In the genomic region with DNA sequence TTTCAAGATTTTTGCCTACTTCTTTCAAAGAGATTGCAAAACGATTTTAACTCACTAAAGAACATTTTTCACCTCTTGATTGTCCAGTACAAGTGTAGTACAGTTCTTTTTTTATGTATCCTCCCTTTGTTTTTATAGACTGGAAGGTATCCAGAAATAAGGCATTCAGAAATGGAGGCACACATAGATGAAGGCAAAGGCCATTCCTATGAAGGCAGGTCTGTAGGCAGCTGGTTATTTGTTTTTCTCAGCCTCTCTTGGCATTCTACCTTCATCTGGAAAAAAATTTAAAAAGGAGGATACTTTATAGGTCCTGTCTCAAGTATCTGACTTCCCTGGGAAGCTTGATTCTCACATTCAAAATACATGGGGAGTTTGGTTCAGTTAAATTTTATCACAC, we compare ENCODE assay signal across 15 cellular contexts. TPM values are rescaled to one million over a fixed set of nuclear protein-coding genes. Genes with fewer than 3 reads are reported as not detected.
DNase-seq lines count a peak whose midpoint lies in the region; ATAC-seq, FAIRE-seq and TF ChIP-seq lines count a peak whose summit lies in the region.
"Had no signal": no experiment of that assay in that cellular context is flagged by ENCODE, and none has a peak within 500 bp of the region (broad histone marks: within the 10 kb centered on the region; RNA-seq: fewer than 3 reads in every experiment).

No MANE protein-coding gene starts in this region.

- TF ChIP-seq EP300 in sigmoid colon (IDR thresholded peaks at IDR 0.05) = no peak

- H3K27ac ChIP-seq in PC-3 (ENCODE audit: low read length) (no peak overlapping the region), endothelial cell of umbilical vein (ENCODE audit: insufficient read depth, low read depth, low read length) (no peak overlapping the region), sigmoid colon (peak overlapping the region in 3 of 4 donors; percentile 7 to 51 (median 11))
- H3K27ac ChIP-seq: BLaER1 treated with 17β-estradiol and CSF1 and Interleukin-3, amounts not matched to agents 10 nM and 100 nM had no signal

- H3K4me2 ChIP-seq in PC-3 (ENCODE audit: low read length) (no peak overlapping the region), endothelial cell of umbilical vein (ENCODE audit: insufficient read depth, low read length) (no peak overlapping the region)
- H3K4me2 ChIP-seq: BLaER1 treated with 17β-estradiol and CSF1 and Interleukin-3, amounts not matched to agents 10 nM and 100 nM; GM23338 had no signal

- H3K79me2 ChIP-seq in PC-3 (ENCODE audit: low read length) (no peaks in the 10 kb centered on the region), endothelial cell of umbilical vein (ENCODE audit: control insufficient read depth, insufficient read depth, low read length) (no peaks in the 10 kb centered on the region)

- H3K27me3 ChIP-seq in PC-3 (ENCODE audit: low read length) = no peaks in the 10 kb centered on the region
- no peaks in the 10 kb centered on the region for H3K27me3 ChIP-seq in endothelial cell of umbilical vein (ENCODE audit: control insufficient read depth in 2 of 2, insufficient read depth in 2 of 2, low read length in 2 of 2)
- H3K27me3 ChIP-seq in sigmoid colon = no peaks in the 10 kb centered on the region
- H3K27me3 ChIP-seq: BLaER1 treated with 17β-estradiol and CSF1 and Interleukin-3, amounts not matched to agents 10 nM and 100 nM had no signal

- H3F3A ChIP-seq in PC-3 (ENCODE audit: low read length, unreplicated experiment) = no peaks in the 10 kb centered on the region

- H3K4me3 ChIP-seq in PC-3 (ENCODE audit: low read length) (no peak overlapping the region), endothelial cell of umbilical vein (replicated peaks in 1 of 3; ENCODE audit: insufficient read depth in 1 of 3, low read depth in 1 of 3, low read length in 3 of 3) (no peak overlapping the region), sigmoid colon (no peak overlapping the region)
- H3K4me3 ChIP-seq: BLaER1 treated with 17β-estradiol and CSF1 and Interleukin-3, amounts not matched to agents 10 nM and 100 nM; GM23338 had no signal

- TF ChIP-seq POLR2A in H54 (IDR thresholded peaks at IDR 0.05; ENCODE audit: low read depth, low read length) (no peak), endothelial cell of umbilical vein (IDR thresholded peaks at IDR 0.05; ENCODE audit: low read depth, low read length) (no peak), sigmoid colon (IDR thresholded peaks at IDR 0.05) (no peak)

- H3K9me3 ChIP-seq in PC-3 (ENCODE audit: low read length) = no peaks in the 10 kb centered on the region
- H3K9me3 ChIP-seq in endothelial cell of umbilical vein (replicated peaks; ENCODE audit: control insufficient read depth, insufficient read depth, low read length) = no peaks in the 10 kb centered on the region
- H3K9me3 ChIP-seq in sigmoid colon = no peaks in the 10 kb centered on the region

- peak; percentile 11 for FAIRE-seq in H54 (lab: Jason Lieb, UNC)
- FAIRE-seq in endothelial cell of umbilical vein (lab: Jason Lieb, UNC) = no peak
- FAIRE-seq: GM18507 had no signal

- H3K9me2 ChIP-seq in PC-3 (replicated peaks; ENCODE audit: low read length) = no peaks in the 10 kb centered on the region

- intact Hi-C loops in PC-3 (cut with micrococcal nuclease) = no loop called here
- intact Hi-C loops in endothelial cell of umbilical vein (cut with micrococcal nuclease) = no loop called here
- intact Hi-C loops in sigmoid colon (cut with DNase I) = no loop called here

- BruUV-seq in PC-3 (replicated peaks; lab: Mats Ljungman, UMichigan) = no TSS peak
- no TSS peak for BruUV-seq in endothelial cell of umbilical vein (replicated peaks; lab: Mats Ljungman, UMichigan)

- H3K9ac ChIP-seq in PC-3 (ENCODE audit: low read length) (no peak overlapping the region), endothelial cell of umbilical vein (replicated peaks; ENCODE audit: extremely low read depth, insufficient read depth, low read length) (no peak overlapping the region)
- H3K9ac ChIP-seq: BLaER1 treated with 17β-estradiol and CSF1 and Interleukin-3, amounts not matched to agents 10 nM and 100 nM had no signal

- WGBS in sigmoid colon, 2 donors = 16 to 68% methylated on average over 1 of the region's 1 CpG

- H4K20me1 ChIP-seq in PC-3 (ENCODE audit: low read length) = no peaks in the 10 kb centered on the region
- no peaks in the 10 kb centered on the region for H4K20me1 ChIP-seq in endothelial cell of umbilical vein (replicated peaks; ENCODE audit: control insufficient read depth, extremely low read depth, insufficient read depth, low read length)

- CTCF ChIA-PET in PC-3 (lab: Charles Lee) = no interaction called here
- CTCF ChIA-PET in endothelial cell of umbilical vein (lab: Charles Lee) = interaction anchor here (1.0 kb wide), 1 partner anchor 20 kb away, joined by 3 read pairs; no protein-coding TSS in a partner anchor

- DNase-seq in H54 (ENCODE audit: insufficient read length, low spot score) = no peak
- DNase-seq in PC-3 = no peak
- DNase-seq in endothelial cell of umbilical vein (ENCODE audit: low read depth, low spot score) = peak; percentile 62
- DNase-seq in sigmoid colon = no peak
- DNase-seq in activated CD4-positive, alpha-beta T cell treated with anti-CD3 and anti-CD28 coated beads for 1 hour = no peak
- no peak for DNase-seq in NCI-H2081 (lab: John Stamatoyannopoulos, UW)
- DNase-seq: ACHN; CD4-positive, CD25-positive, alpha-beta regulatory T cell; DMS53; GF-D8; H9 had no signal

- dilution Hi-C loops in endothelial cell of umbilical vein (cut with MboI; ENCODE audit: extremely low pct_ligation_motif_present, low sequenced_read_pairs) = no loop called here

- H2AFZ ChIP-seq in PC-3 (ENCODE audit: low read length) (no peak overlapping the region), endothelial cell of umbilical vein (ENCODE audit: low read depth, low read length) (no peak overlapping the region)
- H2AFZ ChIP-seq: GM23338 had no signal

- H3K4me1 ChIP-seq in PC-3 (ENCODE audit: insufficient read depth, low read length) (no peaks in the 10 kb centered on the region), endothelial cell of umbilical vein (ENCODE audit: control insufficient read depth, extremely low read depth, insufficient read depth, low read length) (no peaks in the 10 kb centered on the region), sigmoid colon (peaks cover 0 to 8% (median 2%) of the 10 kb centered on the region in 4 donors)

- POLR2A ChIA-PET in PC-3 (lab: Charles Lee; ENCODE audit: unreplicated experiment) = no interaction called here
- POLR2A ChIA-PET in endothelial cell of umbilical vein (lab: Charles Lee) = no interaction called here

- peak; percentile 51; the same call in 1 of the 2 replicates for ATAC-seq in PC-3
- ATAC-seq in GM21717 (IDR thresholded peaks at IDR 0.05; ENCODE audit: unreplicated experiment) = no peak
- ATAC-seq: GM23338 had no signal

- TF ChIP-seq CTCF in PC-3 (conservative IDR thresholded peaks at IDR 0.05; ENCODE audit: low read depth, low read length) (no peak), endothelial cell of umbilical vein (IDR thresholded peaks at IDR 0.05; ENCODE audit: extremely low read depth in 1 of 2, insufficient read depth in 1 of 2, low read depth in 1 of 2, low read length in 2 of 2) (no peak), sigmoid colon (IDR thresholded peaks at IDR 0.05) (no peak)

- H3K36me3 ChIP-seq in PC-3 (ENCODE audit: low read depth, low read length) = no peaks in the 10 kb centered on the region
- no peaks in the 10 kb centered on the region for H3K36me3 ChIP-seq in endothelial cell of umbilical vein (ENCODE audit: control insufficient read depth in 2 of 2, extremely low read depth in 1 of 2, insufficient read depth in 2 of 2, low read length in 2 of 2)
- peaks cover 0 to 6% (median 0%) of the 10 kb centered on the region in 4 donors for H3K36me3 ChIP-seq in sigmoid colon

- H3K9me1 ChIP-seq in endothelial cell of umbilical vein (replicated peaks; ENCODE audit: control insufficient read depth, extremely low read depth, insufficient read depth, low read length) = no peaks in the 10 kb centered on the region

TF ChIP-seq in endothelial cell of umbilical vein, 7 proteins besides CTCF, POLR2A, EP300 and RAD21:
- no peak for TF ChIP-seq GATA2 (IDR thresholded peaks at IDR 0.05; ENCODE audit: insufficient read depth, insufficient read length, low read depth, low read length)

RNA-seq across cellular contexts. Expression of gene SLC16A1, which starts 18.6 kb away (rescaled TPM):
- total RNA-seq in PC-3 (2014; rRNA removed) = 103 and 116 TPM in 2 replicates
- total RNA-seq in endothelial cell of umbilical vein = 117 and 148 TPM in 2 replicates
- polyA plus RNA-seq in endothelial cell of umbilical vein = 162 and 188 TPM in 2 replicates
- polyA plus RNA-seq in endothelial cell of umbilical vein (2011; cell fraction: cytosol; rRNA removed) = 67.0 and 69.4 TPM in 2 replicates
- polyA plus RNA-seq in endothelial cell of umbilical vein (2011; cell fraction: nucleus; rRNA removed) = 78.3 and 86.0 TPM in 2 replicates
- polyA plus RNA-seq in endothelial cell of umbilical vein (2012) = 161 and 167 TPM in 2 replicates
- polyA minus RNA-seq in endothelial cell of umbilical vein = 680 and 711 TPM in 2 replicates
- polyA minus RNA-seq in endothelial cell of umbilical vein (2011; cell fraction: cytosol; rRNA and poly(A)+ RNA removed) = 165 TPM
- polyA minus RNA-seq in endothelial cell of umbilical vein (2011; cell fraction: nucleus; rRNA and poly(A)+ RNA removed) = 113 and 130 TPM in 2 replicates
- 10 to 100 TPM; 48.7 to 80.5 (median 68.4) TPM for total RNA-seq in sigmoid colon
- polyA plus RNA-seq in sigmoid colon = 10 to 100 TPM; 10.8 to 22.2 (median 19.0) TPM

Comparison
In these comparisons a context has a peak if more than half of its experiments do, and no peak if none do; other contexts are left out.
1. H3K27ac ChIP-seq: peak in sigmoid colon (3 of 4); none in PC-3 (single experiment) and endothelial cell of umbilical vein (single experiment).